In genomic region chr1:42765271-42765670, GRCh38 we compare ENCODE assay signal across 11 cellular contexts. TPM values are rescaled to one million over a fixed set of nuclear protein-coding genes. Genes with fewer than 3 reads are reported as not detected.
DNase-seq lines count a peak whose midpoint lies in the region; ATAC-seq and TF ChIP-seq lines count a peak whose summit lies in the region.
"Had no signal": no experiment of that assay in that cellular context is flagged by ENCODE, and none has a peak within 500 bp of the region (broad histone marks: within the 10 kb centered on the region; RNA-seq: fewer than 3 reads in every experiment).

No MANE protein-coding gene starts in this region.

- TF ChIP-seq CTCF in Panc1 (IDR thresholded peaks at IDR 0.05) (no peak), foreskin fibroblast (IDR thresholded peaks at IDR 0.05; ENCODE audit: low read depth, low read length) (no peak), retinal pigment epithelial cell (conservative IDR thresholded peaks at IDR 0.05; ENCODE audit: low read depth, low read length) (no peak), nephron progenitor cell (IDR thresholded peaks at IDR 0.05) (no peak)

- H3K4me1 ChIP-seq in Panc1 (ENCODE audit: control insufficient read depth, insufficient read depth, low read length): peaks cover 17% of the 10 kb centered on the region

- peaks cover 28% of the 10 kb centered on the region for H3K36me3 Mint-ChIP-seq in nephron progenitor cell (ENCODE audit: low read depth)

- H3K4me3 Mint-ChIP-seq in nephron progenitor cell: no peak overlapping the region
- H3K4me3 Mint-ChIP-seq: naive thymus-derived CD8-positive, alpha-beta T cell; stimulated activated naive B cell treated with anti-CD40 and anti-IgM and Interleukin-4, amounts not matched to agents 10 μg/mL and 1 μg/mL and 100 μg/mL, for 72 hours; T-helper 1 cell treated with Interleukin-12 subunit alpha and Interleukin-12 subunit beta and Interleukin-4 antibody, amounts not matched to agents 30 μg/mL and 1 μg/mL, for 36 hours had no signal

- in situ Hi-C loops in Panc1 (cut with HindIII; ENCODE audit: low pct_unique_long_range_greater_than_20kb, low sequenced_read_pairs): no loop called here

- no TSS peak for BruUV-seq in Panc1 (replicated peaks; lab: Mats Ljungman, UMichigan)

- POLR2A ChIA-PET in Panc1 (lab: Charles Lee): no interaction called here

- ATAC-seq in Panc1 (no peak), HG03460 (IDR thresholded peaks at IDR 0.05; ENCODE audit: unreplicated experiment) (no peak), GM18520 (IDR thresholded peaks at IDR 0.05; ENCODE audit: unreplicated experiment) (no peak)
- ATAC-seq: naive thymus-derived CD8-positive, alpha-beta T cell; stimulated activated naive B cell treated with anti-CD40 and anti-IgM and Interleukin-4, amounts not matched to agents 10 μg/mL and 1 μg/mL and 100 μg/mL, for 72 hours had no signal

- H3K4me1 Mint-ChIP-seq in nephron progenitor cell: peaks cover 20% of the 10 kb centered on the region

- peak overlapping the region; percentile 60 for H3K27ac ChIP-seq in Panc1 (ENCODE audit: low read length)

- no peaks in the 10 kb centered on the region; the same call in 1 of the 2 replicates for H3K36me3 ChIP-seq in Panc1 (ENCODE audit: control insufficient read depth, insufficient read depth, low read length)

- no peaks in the 10 kb centered on the region for H3K27me3 Mint-ChIP-seq in nephron progenitor cell (ENCODE audit: low read depth, poor library complexity)
- H3K27me3 Mint-ChIP-seq: naive thymus-derived CD8-positive, alpha-beta T cell; stimulated activated naive B cell treated with anti-CD40 and anti-IgM and Interleukin-4, amounts not matched to agents 10 μg/mL and 1 μg/mL and 100 μg/mL, for 72 hours had no signal

- peak overlapping the region; percentile 90 to 99 for H3K4me3 ChIP-seq in Panc1 (ENCODE audit: low read depth in 2 of 2, low read length in 2 of 2)
- peak overlapping the region; percentile 62 to 98 for H3K4me3 ChIP-seq in foreskin fibroblast (ENCODE audit: low read depth in 1 of 2, low read length in 2 of 2)
- peak overlapping the region; percentile 88 for H3K4me3 ChIP-seq in retinal pigment epithelial cell (ENCODE audit: low read length)

- intact Hi-C loops in Panc1 (cut with micrococcal nuclease; ENCODE audit: unreplicated experiment): no loop called here

- no peaks in the 10 kb centered on the region for H3K9me3 ChIP-seq in Panc1 (ENCODE audit: control insufficient read depth, insufficient read depth, low read depth, low read length)

- H3K27ac Mint-ChIP-seq in nephron progenitor cell: no peak overlapping the region
- H3K27ac Mint-ChIP-seq: stimulated activated naive B cell treated with anti-CD40 and anti-IgM and Interleukin-4, amounts not matched to agents 10 μg/mL and 1 μg/mL and 100 μg/mL, for 72 hours; T-helper 1 cell treated with Interleukin-12 subunit alpha and Interleukin-12 subunit beta and Interleukin-4 antibody, amounts not matched to agents 30 μg/mL and 1 μg/mL, for 36 hours had no signal

- DNase-seq in EH (ENCODE audit: low read depth) (peak; percentile 57), Panc1 (ENCODE audit: low read depth, low spot score) (no peak), foreskin fibroblast (peak in 1 of 2 donors; percentile 21), retinal pigment epithelial cell (ENCODE audit: low read depth) (no peak), nephron progenitor cell (no peak), NCI-H774 (lab: John Stamatoyannopoulos, UW) (no peak)
- DNase-seq: stimulated activated naive B cell treated with anti-CD40 and anti-IgM and Interleukin-4, amounts not matched to agents 10 μg/mL and 1 μg/mL and 100 μg/mL, for 72 hours had no signal

- no peaks in the 10 kb centered on the region for H3K27me3 ChIP-seq in Panc1 (ENCODE audit: control insufficient read depth, insufficient read depth, low read length)

- no peaks in the 10 kb centered on the region for H3K9me3 Mint-ChIP-seq in nephron progenitor cell
- H3K9me3 Mint-ChIP-seq: naive thymus-derived CD8-positive, alpha-beta T cell; stimulated activated naive B cell treated with anti-CD40 and anti-IgM and Interleukin-4, amounts not matched to agents 10 μg/mL and 1 μg/mL and 100 μg/mL, for 72 hours; T-helper 1 cell treated with Interleukin-12 subunit alpha and Interleukin-12 subunit beta and Interleukin-4 antibody, amounts not matched to agents 30 μg/mL and 1 μg/mL, for 36 hours had no signal

- CTCF ChIA-PET in Panc1 (lab: Charles Lee): interaction anchor here (1.4 to 1.5 kb wide), 2 partner anchors 13 to 308 kb away, joined by 3 to 6 read pairs; no protein-coding TSS in a partner anchor

RNA-seq across cellular contexts. Expression of gene P3H1, which starts 1.6 kb away (rescaled TPM):
- total RNA-seq in Panc1 (2021; ENCODE audit: unreplicated experiment): 84.8 TPM
- polyA plus RNA-seq in Panc1 (2012; ENCODE audit: insufficient read length): 78.1 TPM

RNA-seq across cellular contexts. Expression of gene C1orf50, which starts 1.8 kb away (rescaled TPM):
- total RNA-seq in Panc1 (2021; ENCODE audit: unreplicated experiment): 5.8 TPM
- 2.3 TPM for polyA plus RNA-seq in Panc1 (2012; ENCODE audit: insufficient read length)

RNA-seq across cellular contexts. Expression of gene TMEM269, which starts 19.5 kb away (rescaled TPM):
- 0.13 TPM for total RNA-seq in Panc1 (2021; ENCODE audit: unreplicated experiment)
- not detected for polyA plus RNA-seq in Panc1 (2012; ENCODE audit: insufficient read length)

RNA-seq across cellular contexts. Expression of gene CLDN19, which starts 25.2 kb away (rescaled TPM):
- total RNA-seq in Panc1 (2021; ENCODE audit: unreplicated experiment): 0.05 TPM
- polyA plus RNA-seq in Panc1 (2012; ENCODE audit: insufficient read length): not detected
- total RNA-seq: naive thymus-derived CD8-positive, alpha-beta T cell had no signal
- polyA plus RNA-seq: naive thymus-derived CD8-positive, alpha-beta T cell had no signal

RNA-seq across cellular contexts. Expression of gene ERMAP, which starts 51.7 kb away (rescaled TPM):
- 15.3 TPM for total RNA-seq in Panc1 (2021; ENCODE audit: unreplicated experiment)
- polyA plus RNA-seq in Panc1 (2012; ENCODE audit: insufficient read length): 5.9 TPM
